8 cellular contexts compared by ENCODE assay signal in genomic region chr10:128078136-128078969, GRCh38. TPM values are rescaled to one million over a fixed set of nuclear protein-coding genes. Genes with fewer than 3 reads are reported as not detected.
A peak's percentile ranks its signal among the peaks of the same experiment; 100 is the strongest.
DNase-seq lines count a peak whose midpoint lies in the region; ATAC-seq and TF ChIP-seq lines count a peak whose summit lies in the region.

No MANE protein-coding gene starts in this region.

- no peaks in the 10 kb centered on the region for H3K9me3 Mint-ChIP-seq in T-helper 2 cell treated with Interferon-gamma antibody and Interleukin-4, amounts not matched to agents 5 μg/mL and 100 μg/mL, for 36 hours

- no peak overlapping the region for H4K8ac ChIP-seq in IMR-90 (ENCODE audit: low read depth in 2 of 2, low read length in 2 of 2)

- H4K20me1 ChIP-seq in IMR-90 (ENCODE audit: insufficient read depth, low read length) (no peaks in the 10 kb centered on the region), osteoblast (ENCODE audit: insufficient read depth, low read length) (no peaks in the 10 kb centered on the region)

- H2BK15ac ChIP-seq in IMR-90 (ENCODE audit: low read depth, low read length): no peak overlapping the region

- H3K14ac ChIP-seq in IMR-90 (replicated peaks; ENCODE audit: low read depth, low read length): no peak overlapping the region

- no peaks in the 10 kb centered on the region for H3K79me2 ChIP-seq in osteoblast (ENCODE audit: insufficient read depth, low read length)

- H3K9me3 ChIP-seq in BE2C (no peaks in the 10 kb centered on the region), IMR-90 (ENCODE audit: control insufficient read depth, insufficient read depth, low read length) (no peaks in the 10 kb centered on the region), osteoblast (ENCODE audit: low read depth, low read length) (no peaks in the 10 kb centered on the region), ovary (no peaks in the 10 kb centered on the region)

- H3K18ac ChIP-seq in IMR-90 (ENCODE audit: low read depth, low read length): no peak overlapping the region

- intact Hi-C loops in IMR-90 (cut with micrococcal nuclease): loop anchor here (1.0 kb wide), 2 partner anchors 72 to 134 kb away; no protein-coding TSS in a partner anchor
- intact Hi-C loops in ovary (cut with DNase I): loop anchor here in 1 of 4 donors (10.0 kb wide), 1 partner anchor 174 kb away; the partner anchor contains the start of gene PTPRE

- H3K27me3 ChIP-seq in BE2C (no peaks in the 10 kb centered on the region), IMR-90 (ENCODE audit: control insufficient read depth, insufficient read depth, low read length) (peaks cover 8% of the 10 kb centered on the region; the same call in 1 of the 2 replicates), osteoblast (ENCODE audit: insufficient read depth, low read length) (no peaks in the 10 kb centered on the region), ovary (no peaks in the 10 kb centered on the region)

- H3K56ac ChIP-seq in IMR-90 (ENCODE audit: extremely low read depth, insufficient read depth, low read length): no peak overlapping the region

- H2AK9ac ChIP-seq in IMR-90 (replicated peaks; ENCODE audit: low read depth, low read length, poor library complexity): no peak overlapping the region

- no peak overlapping the region for H2AK5ac ChIP-seq in IMR-90 (ENCODE audit: low read depth, low read length)

- POLR2A ChIA-PET in IMR-90 (lab: Charles Lee; ENCODE audit: unreplicated experiment): no interaction called here

- H3K4me3 Mint-ChIP-seq in T-helper 2 cell treated with Interferon-gamma antibody and Interleukin-4, amounts not matched to agents 5 μg/mL and 100 μg/mL, for 36 hours: no peak overlapping the region

- no peaks in the 10 kb centered on the region for H3K9me1 ChIP-seq in IMR-90 (ENCODE audit: insufficient read depth, low read length)

- H3K4me2 ChIP-seq in IMR-90 (ENCODE audit: low read depth, low read length): no peak overlapping the region
- no peak overlapping the region for H3K4me2 ChIP-seq in osteoblast (ENCODE audit: insufficient read depth, low read length)

- ATAC-seq in GM18867 (IDR thresholded peaks at IDR 0.05; ENCODE audit: unreplicated experiment) (peak; percentile 70), IMR-90 (ENCODE audit: low read depth) (peak; percentile 98)

- 51% methylated on average over 7 of the region's 17 CpGs; no CpG with 5 or more reads in 1 of the 2 experiments for WGBS in IMR-90 (ENCODE audit: extremely low coverage in 2 of 2, insufficient read length in 1 of 2), 2 experiments
- WGBS in ovary, 3 donors: 67 to 72% (median 69%) methylated on average over 16 to 17 of the region's 17 CpGs

- peak; percentile 77 for TF ChIP-seq CTCF in BE2C (IDR thresholded peaks at IDR 0.05; ENCODE audit: low read depth, low read length)
- TF ChIP-seq CTCF in IMR-90 (conservative IDR thresholded peaks at IDR 0.05; ENCODE audit: low read depth, low read length): peak; percentile 86
- TF ChIP-seq CTCF in osteoblast (IDR thresholded peaks at IDR 0.05; ENCODE audit: extremely low read depth, low read depth, low read length): peak; percentile 82
- TF ChIP-seq CTCF in ovary (IDR thresholded peaks at IDR 0.05): no peak

- H2AFZ ChIP-seq in IMR-90 (replicated peaks; ENCODE audit: low read length, poor library complexity) (peak overlapping the region; percentile 6), osteoblast (ENCODE audit: low read length) (no peak overlapping the region)

- H3K4me3 ChIP-seq in BE2C (ENCODE audit: low read depth, low read length) (no peak overlapping the region), IMR-90 (ENCODE audit: insufficient read depth, low read depth, low read length) (no peak overlapping the region), osteoblast (ENCODE audit: insufficient read depth, low read length) (no peak overlapping the region), ovary (no peak overlapping the region)

- H4K91ac ChIP-seq in IMR-90 (ENCODE audit: insufficient read depth, low read depth, low read length): no peak overlapping the region

- H3K27ac ChIP-seq in IMR-90 (ENCODE audit: insufficient read depth, low read length): no peak overlapping the region
- H3K27ac ChIP-seq in osteoblast (ENCODE audit: low read depth, low read length): no peak overlapping the region
- H3K27ac ChIP-seq in ovary: no peak overlapping the region

- H3K4me1 ChIP-seq in BE2C (no peaks in the 10 kb centered on the region), IMR-90 (ENCODE audit: control insufficient read depth, insufficient read depth, low read length) (no peaks in the 10 kb centered on the region), osteoblast (ENCODE audit: insufficient read depth, low read length) (no peaks in the 10 kb centered on the region), ovary (ENCODE audit: insufficient read depth) (no peaks in the 10 kb centered on the region)

- H3K23ac ChIP-seq in IMR-90 (ENCODE audit: low read depth, low read length): no peak overlapping the region

- H3K36me3 ChIP-seq in BE2C (no peaks in the 10 kb centered on the region), IMR-90 (ENCODE audit: control insufficient read depth, insufficient read depth, low read length) (no peaks in the 10 kb centered on the region), osteoblast (ENCODE audit: insufficient read depth, low read length) (peaks cover 12% of the 10 kb centered on the region), ovary (no peaks in the 10 kb centered on the region)

- no peak overlapping the region for H3K9ac ChIP-seq in IMR-90 (ENCODE audit: low read depth, low read length)

- dilution Hi-C loops in IMR-90 (cut with HindIII; ENCODE audit: low sequenced_read_pairs, unreplicated experiment): no loop called here

- CTCF ChIA-PET in IMR-90 (lab: Yijun Ruan, JAX): interaction anchor here (0.5 to 1.0 kb wide), 3 partner anchors 9 to 72 kb away, joined by 3 to 9 read pairs (median 8); no protein-coding TSS in a partner anchor

- H3K27ac Mint-ChIP-seq in T-helper 2 cell treated with Interferon-gamma antibody and Interleukin-4, amounts not matched to agents 5 μg/mL and 100 μg/mL, for 36 hours: no peak overlapping the region

- in situ Hi-C loops in IMR-90 (cut with MboI; ENCODE audit: low sequenced_read_pairs): no loop called here

- H2BK120ac ChIP-seq in IMR-90 (ENCODE audit: low read depth, low read length): no peak overlapping the region

- peaks cover 33% of the 10 kb centered on the region for H3K36me3 Mint-ChIP-seq in T-helper 2 cell treated with Interferon-gamma antibody and Interleukin-4, amounts not matched to agents 5 μg/mL and 100 μg/mL, for 36 hours (ENCODE audit: low read depth)

- BruUV-seq in IMR-90 (replicated peaks; lab: Mats Ljungman, UMichigan): no TSS peak

- H2BK5ac ChIP-seq in IMR-90 (ENCODE audit: low read depth, low read length, poor library complexity, severe bottlenecking): no peak overlapping the region

- no peaks in the 10 kb centered on the region for H3K79me1 ChIP-seq in IMR-90 (ENCODE audit: low read depth in 1 of 2, low read length in 2 of 2)

- no peak for TF ChIP-seq POLR2A in IMR-90 (IDR thresholded peaks at IDR 0.05; ENCODE audit: low read depth, low read length)
- TF ChIP-seq POLR2A in ovary (IDR thresholded peaks at IDR 0.05): no peak

- no peak for TF ChIP-seq EP300 in ovary (IDR thresholded peaks at IDR 0.05)

- no peaks in the 10 kb centered on the region for H3K27me3 Mint-ChIP-seq in T-helper 2 cell treated with Interferon-gamma antibody and Interleukin-4, amounts not matched to agents 5 μg/mL and 100 μg/mL, for 36 hours (ENCODE audit: low read depth)

- H2BK20ac ChIP-seq in IMR-90 (ENCODE audit: low read depth, low read length): no peak overlapping the region

- DNase-seq in BE2C: peak; percentile 62
- peak; percentile 37 for DNase-seq in IMR-90
- peak; percentile 49 to 62 for DNase-seq in activated CD4-positive, alpha-beta T cell treated with anti-CD3 and anti-CD28 coated beads, Interleukin-2, amount 50 U/mL, for 48 hours
- peak; percentile 28 for DNase-seq in fibroblast of gingiva (ENCODE audit: low read depth)
- no peak for DNase-seq in osteoblast (ENCODE audit: insufficient read length, low spot score, missing footprints)
- DNase-seq in ovary: no peak
- no peak for DNase-seq in T-helper 2 cell treated with Interferon-gamma antibody and Interleukin-4, amounts not matched to agents 5 μg/mL and 100 μg/mL, for 36 hours (ENCODE audit: low spot score)

- H3K4me1 Mint-ChIP-seq in T-helper 2 cell treated with Interferon-gamma antibody and Interleukin-4, amounts not matched to agents 5 μg/mL and 100 μg/mL, for 36 hours (ENCODE audit: low read depth): peaks cover 8% of the 10 kb centered on the region

- peak; percentile 82 for TF ChIP-seq RAD21 in IMR-90 (IDR thresholded peaks at IDR 0.05; ENCODE audit: low read length)

- no peak overlapping the region for H3K4ac ChIP-seq in IMR-90 (ENCODE audit: low read depth, low read length)

- no peak overlapping the region for H4K5ac ChIP-seq in IMR-90 (ENCODE audit: low read depth, low read length)

TF ChIP-seq in IMR-90, 13 proteins besides CTCF, POLR2A, EP300 and RAD21:
- 0 out of 2 replicates have a peak, but pooled peaks have one; percentile 27 for TF ChIP-seq MAZ (IDR thresholded peaks at IDR 0.05; ENCODE audit: borderline replicate concordance, low read depth, low read length)
- TF ChIP-seq RFX5 (IDR thresholded peaks at IDR 0.05; ENCODE audit: low read depth, low read length): no peak
- TF ChIP-seq SMC3 (IDR thresholded peaks at IDR 0.05; ENCODE audit: low read depth, low read length): peak; percentile 76
- no peak for TF ChIP-seq BHLHE40 (IDR thresholded peaks at IDR 0.05; ENCODE audit: low read depth, low read length)
- no peak for TF ChIP-seq RCOR1 (IDR thresholded peaks at IDR 0.05; ENCODE audit: insufficient replicate concordance, low read length)
- TF ChIP-seq CEBPB (IDR thresholded peaks at IDR 0.05; ENCODE audit: low read depth, low read length): no peak

RNA-seq across cellular contexts. Expression of gene MKI67, which starts 47.9 kb away (rescaled TPM):
- 16.7 TPM for polyA plus RNA-seq in BE2C (2012; ENCODE audit: insufficient read depth, insufficient read length, low read depth)
- total RNA-seq in IMR-90 (2012; rRNA removed) (36.4 and 39.2 TPM in 2 replicates), osteoblast (2.5 and 3.5 TPM in 2 replicates), ovary (1 to 10 TPM in 2 of 7 donors, under 1 TPM in 4, not detected in 1; 0.10 to 3.6 (median 0.71) TPM)
- polyA plus RNA-seq in IMR-90 (2012; rRNA removed) (13.0 and 13.5 TPM in 2 replicates), ovary (1 to 10 TPM in 1 of 2 donors, under 1 TPM in 1; 0.23 to 2.8 TPM)
- 2.6 and 4.3 TPM in 2 replicates for polyA plus RNA-seq in IMR-90 (2012; cell fraction: cytosol; rRNA removed)
- 3.8 and 11.3 TPM in 2 replicates for polyA plus RNA-seq in IMR-90 (2012; cell fraction: nucleus; rRNA removed; ENCODE audit: low replicate concordance)

Comparison
In these comparisons a context has a peak if more than half of its experiments do, and no peak if none do; other contexts are left out.
1. DNase-seq: peak in BE2C (single experiment), IMR-90 (single experiment), activated CD4-positive, alpha-beta T cell treated with anti-CD3 and anti-CD28 coated beads, Interleukin-2, amount 50 U/mL, for 48 hours (2 of 2) and fibroblast of gingiva (single experiment); none in osteoblast (single experiment), ovary (0 of 5) and T-helper 2 cell treated with Interferon-gamma antibody and Interleukin-4, amounts not matched to agents 5 μg/mL and 100 μg/mL, for 36 hours (single experiment).
2. CTCF ChIP-seq: peak in BE2C (single experiment), IMR-90 (single experiment) and osteoblast (single experiment); none in ovary (0 of 3).